Comparison of ENCODE assay signal across 8 cellular contexts in genomic region chr7:47590215-47590614, GRCh38. TPM values are rescaled to one million over a fixed set of nuclear protein-coding genes. Genes with fewer than 3 reads are reported as not detected.
DNase-seq lines count a peak whose midpoint lies in the region; ATAC-seq and TF ChIP-seq lines count a peak whose summit lies in the region.
"Not testable (repeated sequence)": the region's sequence is repeated elsewhere in the genome, so short reads cannot be mapped to it uniquely, and the experiment has no call there.
"Had no signal": no experiment of that assay in that cellular context is flagged by ENCODE, and none has a peak within 500 bp of the region (broad histone marks: within the 10 kb centered on the region; RNA-seq: fewer than 3 reads in every experiment).

No MANE protein-coding gene starts in this region.

- H3F3A ChIP-seq in GM23338 (replicated peaks; ENCODE audit: low read depth); PC-3 (ENCODE audit: low read length, unreplicated experiment): not testable (repeated sequence)

- BruUV-seq in PC-3 (replicated peaks; lab: Mats Ljungman, UMichigan) = not testable (repeated sequence)

- DNase-seq in GM23338 (ENCODE audit: low spot score); PC-3; WTC11 (ENCODE audit: low spot score); chondrocyte (ENCODE audit: low spot score); memory B cell (ENCODE audit: low spot score in 2 of 2); progenitor cell of endocrine pancreas (ENCODE audit: low spot score, unreplicated experiment); thyroid gland: not testable (repeated sequence)

- H3K4me1 ChIP-seq in GM23338 (ENCODE audit: insufficient read depth) = peaks cover 15% of the 10 kb centered on the region
- peaks cover 32% of the 10 kb centered on the region for H3K4me1 ChIP-seq in PC-3 (ENCODE audit: insufficient read depth, low read length)
- H3K4me1 ChIP-seq in thyroid gland = peaks cover 18 to 41% of the 10 kb centered on the region in 2 donors

- H2AFZ ChIP-seq in GM23338 = 0 out of 2 replicates have a peak overlapping the region, but pooled peaks have one; percentile 56
- 0 out of 2 replicates have a peak overlapping the region, but pooled peaks have one; percentile 23 for H2AFZ ChIP-seq in PC-3 (ENCODE audit: low read length)

- not testable (repeated sequence) for H3K9me3 ChIP-seq in PC-3 (ENCODE audit: low read length); thyroid gland

- H3K9me3 Mint-ChIP-seq in GM23338 = peaks cover 12% of the 10 kb centered on the region
- H3K9me3 Mint-ChIP-seq in WTC11; chondrocyte (ENCODE audit: low read depth); memory B cell; progenitor cell of endocrine pancreas (ENCODE audit: low read depth): not testable (repeated sequence)

- 87 to 88% methylated on average over 5 of the region's 5 CpGs for WGBS in thyroid gland, 2 donors

- H3K4me3 Mint-ChIP-seq in GM23338; WTC11; chondrocyte (ENCODE audit: unreplicated experiment); memory B cell; progenitor cell of endocrine pancreas (ENCODE audit: low read depth): not testable (repeated sequence)

- H3K4me1 Mint-ChIP-seq in GM23338 (peaks cover 28% of the 10 kb centered on the region), WTC11 (peaks cover 35% of the 10 kb centered on the region), chondrocyte (ENCODE audit: low read depth) (peaks cover 60% of the 10 kb centered on the region), memory B cell (peaks cover 21% of the 10 kb centered on the region), progenitor cell of endocrine pancreas (ENCODE audit: low read depth) (peaks cover 25% of the 10 kb centered on the region)

- TF ChIP-seq CTCF in GM23338 (conservative IDR thresholded peaks at IDR 0.05; ENCODE audit: low read depth in 2 of 2); PC-3 (conservative IDR thresholded peaks at IDR 0.05; ENCODE audit: low read depth, low read length); WTC11 (IDR thresholded peaks at IDR 0.05); chondrocyte (IDR thresholded peaks at IDR 0.05); progenitor cell of endocrine pancreas (IDR thresholded peaks at IDR 0.05; ENCODE audit: unreplicated experiment); thyroid gland (IDR thresholded peaks at IDR 0.05): not testable (repeated sequence)

- not testable (repeated sequence) for H3K27ac Mint-ChIP-seq in GM23338
- H3K27ac Mint-ChIP-seq in WTC11 (0 out of 2 replicates have a peak overlapping the region, but pooled peaks have one; percentile 21), chondrocyte (ENCODE audit: unreplicated experiment) (peak overlapping the region; percentile 79), memory B cell (peak overlapping the region; percentile 46), progenitor cell of endocrine pancreas (peak overlapping the region; percentile 77)

- not testable (repeated sequence) for TF ChIP-seq POLR2A in thyroid gland (IDR thresholded peaks at IDR 0.05)

- not testable (repeated sequence) for H3K79me2 ChIP-seq in GM23338 (replicated peaks; ENCODE audit: insufficient read depth); PC-3 (ENCODE audit: low read length)

- not testable (repeated sequence) for H3K27me3 ChIP-seq in GM23338 (ENCODE audit: insufficient read depth); PC-3 (ENCODE audit: low read length); thyroid gland

- not testable (repeated sequence) for H4K20me1 ChIP-seq in GM23338 (replicated peaks; ENCODE audit: insufficient read depth); PC-3 (ENCODE audit: low read length)

- not testable (repeated sequence) for H3K9ac ChIP-seq in PC-3 (ENCODE audit: low read length)

- CTCF ChIA-PET in PC-3 (lab: Charles Lee) = not testable (repeated sequence)
- CTCF ChIA-PET in WTC11 (lab: Charles Lee) = interaction anchor here (1.3 to 1.8 kb wide), 2 partner anchors 13 to 324 kb away, joined by 4 to 5 read pairs; no protein-coding TSS in a partner anchor

- not testable (repeated sequence) for H3K36me3 Mint-ChIP-seq in GM23338 (ENCODE audit: low read depth); WTC11; chondrocyte (ENCODE audit: low read depth); memory B cell; progenitor cell of endocrine pancreas (ENCODE audit: insufficient read depth)

- intact Hi-C loops in PC-3 (cut with micrococcal nuclease); thyroid gland (cut with DNase I): not testable (repeated sequence)

- POLR2A ChIA-PET in PC-3 (lab: Charles Lee; ENCODE audit: unreplicated experiment); WTC11 (lab: Charles Lee): not testable (repeated sequence)

- H3K27ac ChIP-seq in GM23338 (ENCODE audit: low read depth) (peak overlapping the region; percentile 55; the same call in 1 of the 2 replicates), thyroid gland (peak overlapping the region; percentile 88 to 99 (median 95))
- H3K27ac ChIP-seq in PC-3 (ENCODE audit: low read length) = not testable (repeated sequence)

- H3K4me2 ChIP-seq in GM23338 = not testable (repeated sequence)
- H3K4me2 ChIP-seq in PC-3 (ENCODE audit: low read length) = 0 out of 2 replicates have a peak overlapping the region, but pooled peaks have one; percentile 5

- not testable (repeated sequence) for H3K9me2 ChIP-seq in GM23338 (ENCODE audit: insufficient read depth); PC-3 (replicated peaks; ENCODE audit: low read length)

- H3K36me3 ChIP-seq in GM23338 (ENCODE audit: insufficient read depth); PC-3 (ENCODE audit: low read depth, low read length); thyroid gland: not testable (repeated sequence)

- H3K27me3 Mint-ChIP-seq in GM23338 (ENCODE audit: insufficient read depth, low read depth, poor library complexity) = peaks cover 15% of the 10 kb centered on the region
- not testable (repeated sequence) for H3K27me3 Mint-ChIP-seq in WTC11 (ENCODE audit: low read depth); chondrocyte (ENCODE audit: low read depth); memory B cell; progenitor cell of endocrine pancreas

- ATAC-seq in GM23338; PC-3; WTC11; memory B cell (ENCODE audit: low read depth): not testable (repeated sequence)

- H3K4me3 ChIP-seq in GM23338; PC-3 (ENCODE audit: low read length); thyroid gland (replicated peaks in 1 of 3): not testable (repeated sequence)

RNA-seq across cellular contexts. Expression of gene TNS3, which starts 8.3 kb away (rescaled TPM):
- total RNA-seq in GM23338 (2014; rRNA removed; shearing (Covaris generic)) = 20.6 and 28.7 TPM in 2 replicates
- 6.2 TPM in 2 replicates for polyA plus RNA-seq in GM23338 (2016; fragmentation: Nextera tagmentation; extraction: Ambion mirVana)
- total RNA-seq in PC-3 (2014; rRNA removed) = 71.4 and 72.3 TPM in 2 replicates
- total RNA-seq in WTC11 (2021) = 28.3 to 37.7 TPM (median 29.6 TPM) in 3 replicates
- total RNA-seq in chondrocyte = 320 to 433 TPM (median 426 TPM) in 3 replicates
- 117 and 120 TPM in 2 replicates for total RNA-seq in progenitor cell of endocrine pancreas
- total RNA-seq in thyroid gland = 10 to 100 TPM; 65.8 to 93.0 (median 80.7) TPM
- total RNA-seq: A673 had no signal
